Comparison of ENCODE assay signal across 11 cellular contexts in the genomic region with DNA sequence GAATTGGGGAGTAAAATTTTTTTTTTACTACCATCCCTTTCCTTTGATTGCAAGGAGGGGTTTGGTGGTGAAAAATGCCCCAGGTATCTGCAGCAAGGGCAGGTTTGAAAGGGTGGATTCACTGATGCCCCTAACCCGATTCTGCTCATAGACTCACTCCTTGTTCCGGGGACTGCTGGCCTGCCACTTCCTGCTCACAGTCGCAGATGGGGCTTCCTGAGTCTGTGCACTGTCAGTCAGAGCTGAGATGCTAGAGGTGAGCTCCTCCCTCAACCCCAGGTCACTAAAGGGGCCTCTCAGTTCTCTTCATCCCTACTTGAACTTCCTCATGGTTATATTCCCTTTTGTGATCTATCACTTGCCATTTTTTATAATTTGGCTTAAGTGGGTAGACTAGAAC.
DNase-seq lines count a peak whose midpoint lies in the region; ATAC-seq and TF ChIP-seq lines count a peak whose summit lies in the region.
"Had no signal": no experiment of that assay in that cellular context is flagged by ENCODE, and none has a peak within 500 bp of the region (broad histone marks: within the 10 kb centered on the region; RNA-seq: fewer than 3 reads in every experiment).

No MANE protein-coding gene starts in this region.

- TF ChIP-seq CTCF in breast epithelium (IDR thresholded peaks at IDR 0.05) (no peak), SK-N-SH (IDR thresholded peaks at IDR 0.05) (no peak)

- no peaks in the 10 kb centered on the region for H3K27me3 Mint-ChIP-seq in stimulated activated naive B cell treated with anti-CD40 and anti-IgM and Interleukin-4, amounts not matched to agents 10 μg/mL and 1 μg/mL and 100 μg/mL, for 72 hours

- POLR2A ChIA-PET in SK-N-SH (lab: Yijun Ruan, JAX): no interaction called here

- no peak overlapping the region for H3K4me2 ChIP-seq in SK-N-SH
- H3K4me2 ChIP-seq: A549 had no signal

- no peaks in the 10 kb centered on the region for H3K9me3 ChIP-seq in breast epithelium
- no peaks in the 10 kb centered on the region for H3K9me3 ChIP-seq in SK-N-SH
- H3K9me3 ChIP-seq: A549 had no signal

- no peak for TF ChIP-seq RAD21 in SK-N-SH (IDR thresholded peaks at IDR 0.05; ENCODE audit: low read length)

- no peaks in the 10 kb centered on the region for H3K27me3 ChIP-seq in breast epithelium
- H3K27me3 ChIP-seq in SK-N-SH (ENCODE audit: insufficient read depth): no peaks in the 10 kb centered on the region
- H3K27me3 ChIP-seq: tibial nerve had no signal

- ATAC-seq in HG03280 (IDR thresholded peaks at IDR 0.05; ENCODE audit: unreplicated experiment): peak; percentile 78
- peak; percentile 92 to 94 for ATAC-seq in stimulated activated naive B cell treated with anti-CD40 and anti-IgM and Interleukin-4, amounts not matched to agents 10 μg/mL and 1 μg/mL and 100 μg/mL, for 72 hours (replicated peaks)
- ATAC-seq: A549 had no signal

- peaks cover 16 to 24% of the 10 kb centered on the region in 2 donors for H3K4me1 Mint-ChIP-seq in stimulated activated naive B cell treated with anti-CD40 and anti-IgM and Interleukin-4, amounts not matched to agents 10 μg/mL and 1 μg/mL and 100 μg/mL, for 72 hours

- WGBS in SK-N-SH (ENCODE audit: low lambda C conversion rate): 79% methylated on average over 2 of the region's 3 CpGs

- H3K27ac ChIP-seq in breast epithelium (no peak overlapping the region), SK-N-SH (ENCODE audit: low read depth in 2 of 2, low read length in 1 of 2) (no peak overlapping the region)
- H3K27ac ChIP-seq: A549, tibial nerve had no signal

- H3K36me3 ChIP-seq in breast epithelium: no peaks in the 10 kb centered on the region
- no peaks in the 10 kb centered on the region for H3K36me3 ChIP-seq in SK-N-SH (replicated peaks in 1 of 2; ENCODE audit: control insufficient read depth in 1 of 2, insufficient read depth in 2 of 2, low read length in 1 of 2)

- H3K4me3 ChIP-seq in breast epithelium (no peak overlapping the region), SK-N-SH (ENCODE audit: low read depth in 2 of 2, low read length in 1 of 2) (no peak overlapping the region)
- H3K4me3 ChIP-seq: A549, tibial nerve had no signal

- no peak overlapping the region for H3K9ac ChIP-seq in SK-N-SH

- no peaks in the 10 kb centered on the region for H3K9me3 Mint-ChIP-seq in stimulated activated naive B cell treated with anti-CD40 and anti-IgM and Interleukin-4, amounts not matched to agents 10 μg/mL and 1 μg/mL and 100 μg/mL, for 72 hours

- peaks cover 18 to 40% of the 10 kb centered on the region in 2 donors for H3K36me3 Mint-ChIP-seq in stimulated activated naive B cell treated with anti-CD40 and anti-IgM and Interleukin-4, amounts not matched to agents 10 μg/mL and 1 μg/mL and 100 μg/mL, for 72 hours

- H2AFZ ChIP-seq in SK-N-SH (ENCODE audit: low read depth): no peak overlapping the region

- no peaks in the 10 kb centered on the region for H3K9me2 ChIP-seq in SK-N-SH

- H3K79me2 ChIP-seq in SK-N-SH (ENCODE audit: insufficient read depth): no peaks in the 10 kb centered on the region

- no peaks in the 10 kb centered on the region for H3F3A ChIP-seq in SK-N-SH (replicated peaks; ENCODE audit: insufficient read depth)

- peak overlapping the region; percentile 37 for H3K27ac Mint-ChIP-seq in stimulated activated naive B cell treated with anti-CD40 and anti-IgM and Interleukin-4, amounts not matched to agents 10 μg/mL and 1 μg/mL and 100 μg/mL, for 72 hours

- TF ChIP-seq EP300 in SK-N-SH (IDR thresholded peaks at IDR 0.05; ENCODE audit: borderline replicate concordance in 1 of 2, low read depth in 1 of 2, low read length in 1 of 2): no peak

- no peaks in the 10 kb centered on the region for H4K20me1 ChIP-seq in SK-N-SH (ENCODE audit: insufficient read depth)

- DNase-seq in activated CD8-positive, alpha-beta memory T cell treated with anti-CD3 and anti-CD28 coated beads, Interleukin-2, amount 50 U/mL, for 4 hours: peak; percentile 34
- DNase-seq in activated CD8-positive, alpha-beta memory T cell treated with anti-CD3 and anti-CD28 coated beads for 24 hours: no peak
- peak; percentile 29 to 35 for DNase-seq in activated T-cell treated with anti-CD3 and anti-CD28 coated beads, Interleukin-2, amount 50 U/mL, for 48 hours
- DNase-seq in stimulated activated naive B cell treated with anti-CD40 and anti-IgM and Interleukin-4, amounts not matched to agents 10 μg/mL and 1 μg/mL and 100 μg/mL, for 72 hours: peak; percentile 18
- DNase-seq in breast epithelium (ENCODE audit: low spot score in 2 of 2) (no peak), SK-N-SH (no peak), middle frontal gyrus (ENCODE audit: extremely low spot score, low spot score) (no peak)
- DNase-seq: NCI-H510A treated with DMSO at 0.1 percent for 48 hours had no signal

- CTCF ChIA-PET in SK-N-SH (lab: Yijun Ruan, JAX): no interaction called here

- H3K4me1 ChIP-seq in breast epithelium (no peaks in the 10 kb centered on the region), SK-N-SH (ENCODE audit: control insufficient read depth in 1 of 2, insufficient read depth in 2 of 2, low read depth in 1 of 2, low read length in 1 of 2) (no peaks in the 10 kb centered on the region)
- H3K4me1 ChIP-seq: A549, tibial nerve had no signal

- TF ChIP-seq POLR2A in breast epithelium (IDR thresholded peaks at IDR 0.05): no peak

- H3K4me3 Mint-ChIP-seq in stimulated activated naive B cell treated with anti-CD40 and anti-IgM and Interleukin-4, amounts not matched to agents 10 μg/mL and 1 μg/mL and 100 μg/mL, for 72 hours: peak overlapping the region in 1 of 2 donors; percentile 1

- intact Hi-C loops in breast epithelium (cut with DNase I; ENCODE audit: low total_unique reads): no loop called here

TF ChIP-seq in SK-N-SH, 30 proteins besides CTCF, POLR2A, EP300 and RAD21:
- TF ChIP-seq NFIC (IDR thresholded peaks at IDR 0.05; ENCODE audit: borderline replicate concordance) (no peak), FOXM1 (IDR thresholded peaks at IDR 0.05; ENCODE audit: low read depth) (no peak), GABPA (IDR thresholded peaks at IDR 0.05; ENCODE audit: low read depth) (no peak), USF1 (IDR thresholded peaks at IDR 0.05; ENCODE audit: borderline replicate concordance, low read depth) (no peak), MEF2A (IDR thresholded peaks at IDR 0.05; ENCODE audit: borderline replicate concordance, low read depth) (no peak), RXRA (IDR thresholded peaks at IDR 0.05; ENCODE audit: borderline replicate concordance, low read depth) (no peak), RCOR1 (IDR thresholded peaks at IDR 0.05; ENCODE audit: low read length) (no peak), IRF3 (IDR thresholded peaks at IDR 0.05; ENCODE audit: low read depth, low read length) (no peak), YY1 (IDR thresholded peaks at IDR 0.05; ENCODE audit: low read depth) (no peak), GATA2 (CRISPR knock-in tag; IDR thresholded peaks at IDR 0.05) (no peak)
- TF ChIP-seq, protein P1, sequence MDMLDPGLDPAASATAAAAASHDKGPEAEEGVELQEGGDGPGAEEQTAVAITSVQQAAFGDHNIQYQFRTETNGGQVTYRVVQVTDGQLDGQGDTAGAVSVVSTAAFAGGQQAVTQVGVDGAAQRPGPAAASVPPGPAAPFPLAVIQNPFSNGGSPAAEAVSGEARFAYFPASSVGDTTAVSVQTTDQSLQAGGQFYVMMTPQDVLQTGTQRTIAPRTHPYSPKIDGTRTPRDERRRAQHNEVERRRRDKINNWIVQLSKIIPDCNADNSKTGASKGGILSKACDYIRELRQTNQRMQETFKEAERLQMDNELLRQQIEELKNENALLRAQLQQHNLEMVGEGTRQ (IDR thresholded peaks at IDR 0.05; ENCODE audit: borderline replicate concordance, low read depth, low read length): no peak
- TF ChIP-seq, protein P2, sequence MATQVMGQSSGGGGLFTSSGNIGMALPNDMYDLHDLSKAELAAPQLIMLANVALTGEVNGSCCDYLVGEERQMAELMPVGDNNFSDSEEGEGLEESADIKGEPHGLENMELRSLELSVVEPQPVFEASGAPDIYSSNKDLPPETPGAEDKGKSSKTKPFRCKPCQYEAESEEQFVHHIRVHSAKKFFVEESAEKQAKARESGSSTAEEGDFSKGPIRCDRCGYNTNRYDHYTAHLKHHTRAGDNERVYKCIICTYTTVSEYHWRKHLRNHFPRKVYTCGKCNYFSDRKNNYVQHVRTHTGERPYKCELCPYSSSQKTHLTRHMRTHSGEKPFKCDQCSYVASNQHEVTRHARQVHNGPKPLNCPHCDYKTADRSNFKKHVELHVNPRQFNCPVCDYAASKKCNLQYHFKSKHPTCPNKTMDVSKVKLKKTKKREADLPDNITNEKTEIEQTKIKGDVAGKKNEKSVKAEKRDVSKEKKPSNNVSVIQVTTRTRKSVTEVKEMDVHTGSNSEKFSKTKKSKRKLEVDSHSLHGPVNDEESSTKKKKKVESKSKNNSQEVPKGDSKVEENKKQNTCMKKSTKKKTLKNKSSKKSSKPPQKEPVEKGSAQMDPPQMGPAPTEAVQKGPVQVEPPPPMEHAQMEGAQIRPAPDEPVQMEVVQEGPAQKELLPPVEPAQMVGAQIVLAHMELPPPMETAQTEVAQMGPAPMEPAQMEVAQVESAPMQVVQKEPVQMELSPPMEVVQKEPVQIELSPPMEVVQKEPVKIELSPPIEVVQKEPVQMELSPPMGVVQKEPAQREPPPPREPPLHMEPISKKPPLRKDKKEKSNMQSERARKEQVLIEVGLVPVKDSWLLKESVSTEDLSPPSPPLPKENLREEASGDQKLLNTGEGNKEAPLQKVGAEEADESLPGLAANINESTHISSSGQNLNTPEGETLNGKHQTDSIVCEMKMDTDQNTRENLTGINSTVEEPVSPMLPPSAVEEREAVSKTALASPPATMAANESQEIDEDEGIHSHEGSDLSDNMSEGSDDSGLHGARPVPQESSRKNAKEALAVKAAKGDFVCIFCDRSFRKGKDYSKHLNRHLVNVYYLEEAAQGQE (IDR thresholded peaks at IDR 0.05; ENCODE audit: low read depth, low read length): no peak

Comparison
In these comparisons a context has a peak if more than half of its experiments do, and no peak if none do; other contexts are left out.
1. DNase-seq: peak in activated CD8-positive, alpha-beta memory T cell treated with anti-CD3 and anti-CD28 coated beads, Interleukin-2, amount 50 U/mL, for 4 hours (single experiment), activated T-cell treated with anti-CD3 and anti-CD28 coated beads, Interleukin-2, amount 50 U/mL, for 48 hours (2 of 2) and stimulated activated naive B cell treated with anti-CD40 and anti-IgM and Interleukin-4, amounts not matched to agents 10 μg/mL and 1 μg/mL and 100 μg/mL, for 72 hours (single experiment); none in activated CD8-positive, alpha-beta memory T cell treated with anti-CD3 and anti-CD28 coated beads for 24 hours (single experiment), breast epithelium (0 of 2), SK-N-SH (single experiment) and middle frontal gyrus (single experiment).